Comparison of ENCODE assay signal across 22 cellular contexts in genomic region chr12:95384785-95385184, GRCh38.
DNase-seq lines count a peak whose midpoint lies in the region; ATAC-seq and TF ChIP-seq lines count a peak whose summit lies in the region.
"Had no signal": no experiment of that assay in that cellular context is flagged by ENCODE, and none has a peak within 500 bp of the region (broad histone marks: within the 10 kb centered on the region; RNA-seq: fewer than 3 reads in every experiment).

No MANE protein-coding gene starts in this region.

- H3K9me2 ChIP-seq in Karpas-422 (replicated peaks; ENCODE audit: insufficient read depth, low read length), result no peaks in the 10 kb centered on the region
- H3K9me2 ChIP-seq in PC-3 (replicated peaks; ENCODE audit: low read length), result no peaks in the 10 kb centered on the region

- H3K27ac ChIP-seq in Karpas-422 (ENCODE audit: low read length), result peak overlapping the region; percentile 84
- H3K27ac ChIP-seq in esophagus muscularis mucosa (replicated peaks in 1 of 4), result peak overlapping the region; percentile 85 to 89 (median 85)
- H3K27ac ChIP-seq in parathyroid adenoma, result peak overlapping the region; percentile 75
- peak overlapping the region; percentile 92 to 98 for H3K27ac ChIP-seq in thoracic aorta
- H3K27ac ChIP-seq in PC-3 (ENCODE audit: low read length), result no peak overlapping the region
- H3K27ac ChIP-seq: foreskin keratinocyte had no signal

- H3K4me3 Mint-ChIP-seq in immature natural killer cell, result no peak overlapping the region
- H3K4me3 Mint-ChIP-seq: CD14-positive monocyte; central memory CD8-positive, alpha-beta T cell; neural crest cell; T-helper 2 cell treated with Interferon-gamma antibody and Interleukin-4, amounts not matched to agents 5 μg/mL and 100 μg/mL, for 36 hours; WTC11 had no signal

- DNase-seq in Karpas-422 (no peak), esophagus muscularis mucosa (ENCODE audit: extremely low spot score) (no peak), thoracic aorta (ENCODE audit: low spot score) (no peak), PC-3 (no peak), immature natural killer cell (no peak)
- no peak for DNase-seq in stimulated activated CD4-positive, alpha-beta T cell treated with anti-CD3 and anti-CD28 coated beads, Interleukin-2, amount 100 ng/mL, for 48 hours
- DNase-seq: activated CD4-positive, alpha-beta T cell treated with anti-CD3 and anti-CD28 coated beads, Interleukin-2, amount 50 U/mL, for 1 hour; foreskin keratinocyte; Kasumi-1; NCI-H187; small intestine; stimulated activated CD4-positive, alpha-beta T cell treated with anti-CD3 and anti-CD28 coated beads, Interleukin-2, amount 100 ng/mL, for 24 hours had no signal

- TF ChIP-seq CTCF in esophagus muscularis mucosa (IDR thresholded peaks at IDR 0.05), result no peak
- no peak for TF ChIP-seq CTCF in parathyroid adenoma (IDR thresholded peaks at IDR 0.05)
- no peak for TF ChIP-seq CTCF in thoracic aorta (IDR thresholded peaks at IDR 0.05)
- TF ChIP-seq CTCF in PC-3 (conservative IDR thresholded peaks at IDR 0.05; ENCODE audit: low read depth, low read length), result no peak

- H4K20me1 ChIP-seq in Karpas-422 (ENCODE audit: insufficient read depth, low read depth, low read length) (no peaks in the 10 kb centered on the region), PC-3 (ENCODE audit: low read length) (no peaks in the 10 kb centered on the region)

- TF ChIP-seq EP300 in esophagus muscularis mucosa (IDR thresholded peaks at IDR 0.05), result no peak

- H3K79me2 ChIP-seq in Karpas-422 (ENCODE audit: low read length) (no peaks in the 10 kb centered on the region), parathyroid adenoma (no peaks in the 10 kb centered on the region), PC-3 (ENCODE audit: low read length) (no peaks in the 10 kb centered on the region)

- H3K36me3 Mint-ChIP-seq in immature natural killer cell, result no peaks in the 10 kb centered on the region
- H3K36me3 Mint-ChIP-seq: activated naive CD4-positive, alpha-beta T cell treated with anti-CD3 and anti-CD28 coated beads, Interleukin-2, amount 50 U/mL, for 72 hours; CD14-positive monocyte; WTC11 had no signal

- peak overlapping the region; percentile 41; the same call in 1 of the 2 replicates for H3K9ac ChIP-seq in Karpas-422 (ENCODE audit: low read length)
- H3K9ac ChIP-seq in parathyroid adenoma, result no peak overlapping the region
- H3K9ac ChIP-seq in PC-3 (ENCODE audit: low read length), result no peak overlapping the region

- H3K27me3 Mint-ChIP-seq in immature natural killer cell (ENCODE audit: low read depth in 3 of 3), result peaks cover 2 to 8% (median 5%) of the 10 kb centered on the region in 3 donors

- no peak for TF ChIP-seq POLR2A in esophagus muscularis mucosa (IDR thresholded peaks at IDR 0.05; ENCODE audit: low read depth)

- H3K36me3 ChIP-seq in Karpas-422 (ENCODE audit: insufficient read depth, low read length) (no peaks in the 10 kb centered on the region), esophagus muscularis mucosa (no peaks in the 10 kb centered on the region), parathyroid adenoma (ENCODE audit: control insufficient read depth, insufficient read depth, low read length) (no peaks in the 10 kb centered on the region), thoracic aorta (no peaks in the 10 kb centered on the region), PC-3 (ENCODE audit: low read depth, low read length) (no peaks in the 10 kb centered on the region)
- H3K36me3 ChIP-seq: HAP-1 had no signal

- H3K27me3 ChIP-seq in Karpas-422 (ENCODE audit: low read length), result no peaks in the 10 kb centered on the region
- H3K27me3 ChIP-seq in esophagus muscularis mucosa, result no peaks in the 10 kb centered on the region
- no peaks in the 10 kb centered on the region for H3K27me3 ChIP-seq in parathyroid adenoma (ENCODE audit: control insufficient read depth, insufficient read depth, low read length)
- no peaks in the 10 kb centered on the region for H3K27me3 ChIP-seq in thoracic aorta (replicated peaks; ENCODE audit: insufficient read depth)
- H3K27me3 ChIP-seq in PC-3 (ENCODE audit: low read length), result no peaks in the 10 kb centered on the region

- WGBS in esophagus muscularis mucosa, result 65% methylated on average over 5 of the region's 5 CpGs

- H2AFZ ChIP-seq in Karpas-422 (ENCODE audit: low read length), result no peak overlapping the region
- H2AFZ ChIP-seq in parathyroid adenoma, result peak overlapping the region; percentile 84
- H2AFZ ChIP-seq in PC-3 (ENCODE audit: low read length), result no peak overlapping the region

- no peak overlapping the region for H3K27ac Mint-ChIP-seq in immature natural killer cell
- H3K27ac Mint-ChIP-seq: activated naive CD4-positive, alpha-beta T cell treated with anti-CD3 and anti-CD28 coated beads, Interleukin-2, amount 50 U/mL, for 72 hours; activated T-helper 2 cell treated with anti-CD3 and anti-CD28 coated beads, Interferon-gamma antibody, Interleukin-2, Interleukin-4, amounts not matched to agents 10 μg/mL and 5 μg/mL and 100 μg/mL, durations not matched to agents 14 hours and 24 hours and 36 hours; CD14-positive monocyte; T-helper 2 cell treated with Interferon-gamma antibody and Interleukin-4, amounts not matched to agents 5 μg/mL and 100 μg/mL, for 36 hours; WTC11 had no signal

- H3K9me3 ChIP-seq in Karpas-422 (ENCODE audit: low read length), result no peaks in the 10 kb centered on the region
- no peaks in the 10 kb centered on the region for H3K9me3 ChIP-seq in esophagus muscularis mucosa
- no peaks in the 10 kb centered on the region for H3K9me3 ChIP-seq in parathyroid adenoma (ENCODE audit: control insufficient read depth, low read length)
- no peaks in the 10 kb centered on the region for H3K9me3 ChIP-seq in thoracic aorta
- no peaks in the 10 kb centered on the region for H3K9me3 ChIP-seq in PC-3 (ENCODE audit: low read length)
- H3K9me3 ChIP-seq: HAP-1 had no signal

- H3F3A ChIP-seq in PC-3 (ENCODE audit: low read length, unreplicated experiment), result no peaks in the 10 kb centered on the region

- no peaks in the 10 kb centered on the region for H3K9me3 Mint-ChIP-seq in immature natural killer cell
- H3K9me3 Mint-ChIP-seq: activated T-helper 2 cell treated with anti-CD3 and anti-CD28 coated beads, Interferon-gamma antibody, Interleukin-2, Interleukin-4, amounts not matched to agents 10 μg/mL and 5 μg/mL and 100 μg/mL, durations not matched to agents 14 hours and 24 hours and 36 hours; central memory CD8-positive, alpha-beta T cell; T-helper 2 cell treated with Interferon-gamma antibody and Interleukin-4, amounts not matched to agents 5 μg/mL and 100 μg/mL, for 36 hours had no signal

- no peaks in the 10 kb centered on the region for H3K4me1 Mint-ChIP-seq in immature natural killer cell
- H3K4me1 Mint-ChIP-seq: CD14-positive monocyte; central memory CD8-positive, alpha-beta T cell; neural crest cell had no signal

- POLR2A ChIA-PET in PC-3 (lab: Charles Lee; ENCODE audit: unreplicated experiment), result no interaction called here

- peaks cover 49% of the 10 kb centered on the region for H3K4me1 ChIP-seq in Karpas-422 (ENCODE audit: low read length)
- H3K4me1 ChIP-seq in esophagus muscularis mucosa, result peaks cover 17 to 51% (median 39%) of the 10 kb centered on the region in 4 donors
- H3K4me1 ChIP-seq in parathyroid adenoma, result peaks cover 11% of the 10 kb centered on the region
- H3K4me1 ChIP-seq in thoracic aorta (ENCODE audit: control insufficient read depth in 1 of 2, low read depth in 2 of 2), result peaks cover 13 to 41% of the 10 kb centered on the region in 2 donors
- H3K4me1 ChIP-seq in PC-3 (ENCODE audit: insufficient read depth, low read length), result no peaks in the 10 kb centered on the region
- H3K4me1 ChIP-seq: HAP-1 had no signal

- CTCF ChIA-PET in PC-3 (lab: Charles Lee), result no interaction called here

- no peak overlapping the region for H3K4me2 ChIP-seq in Karpas-422 (ENCODE audit: low read depth, low read length, poor library complexity, severe bottlenecking)
- H3K4me2 ChIP-seq in parathyroid adenoma (ENCODE audit: low read length), result peak overlapping the region; percentile 81
- H3K4me2 ChIP-seq in PC-3 (ENCODE audit: low read length), result no peak overlapping the region

- no peak overlapping the region for H3K4me3 ChIP-seq in Karpas-422 (ENCODE audit: low read length)
- peak overlapping the region; percentile 38 to 55 (median 52) for H3K4me3 ChIP-seq in esophagus muscularis mucosa
- no peak overlapping the region for H3K4me3 ChIP-seq in parathyroid adenoma (ENCODE audit: low read depth, low read length)
- peak overlapping the region; percentile 80 for H3K4me3 ChIP-seq in thoracic aorta
- H3K4me3 ChIP-seq in PC-3 (ENCODE audit: low read length), result no peak overlapping the region
- H3K4me3 ChIP-seq: HAP-1 had no signal

- BruUV-seq in PC-3 (replicated peaks; lab: Mats Ljungman, UMichigan), result no TSS peak

- ATAC-seq in thoracic aorta (ENCODE audit: insufficient number of reproducible peaks, low FRiP score, low read depth) (no peak), PC-3 (no peak), GM21619 (IDR thresholded peaks at IDR 0.05; ENCODE audit: unreplicated experiment) (no peak)
- ATAC-seq: activated naive CD4-positive, alpha-beta T cell treated with anti-CD3 and anti-CD28 coated beads, Interleukin-2, amount 50 U/mL, for 72 hours; foreskin keratinocyte had no signal

- intact Hi-C loops in esophagus muscularis mucosa (cut with DNase I) (loop anchor here (5.0 kb wide), 1 partner anchor 88 kb away; the partner anchor contains the start of gene METAP2), PC-3 (cut with micrococcal nuclease) (no loop called here)

Comparison
In these comparisons a context has a peak if more than half of its experiments do, and no peak if none do; other contexts are left out.
1. H3K4me3 ChIP-seq: peak in esophagus muscularis mucosa (4 of 4) and thoracic aorta (single experiment); none in Karpas-422 (single experiment), parathyroid adenoma (single experiment) and PC-3 (single experiment).